8 cellular contexts compared by ENCODE assay signal in the genomic region with DNA sequence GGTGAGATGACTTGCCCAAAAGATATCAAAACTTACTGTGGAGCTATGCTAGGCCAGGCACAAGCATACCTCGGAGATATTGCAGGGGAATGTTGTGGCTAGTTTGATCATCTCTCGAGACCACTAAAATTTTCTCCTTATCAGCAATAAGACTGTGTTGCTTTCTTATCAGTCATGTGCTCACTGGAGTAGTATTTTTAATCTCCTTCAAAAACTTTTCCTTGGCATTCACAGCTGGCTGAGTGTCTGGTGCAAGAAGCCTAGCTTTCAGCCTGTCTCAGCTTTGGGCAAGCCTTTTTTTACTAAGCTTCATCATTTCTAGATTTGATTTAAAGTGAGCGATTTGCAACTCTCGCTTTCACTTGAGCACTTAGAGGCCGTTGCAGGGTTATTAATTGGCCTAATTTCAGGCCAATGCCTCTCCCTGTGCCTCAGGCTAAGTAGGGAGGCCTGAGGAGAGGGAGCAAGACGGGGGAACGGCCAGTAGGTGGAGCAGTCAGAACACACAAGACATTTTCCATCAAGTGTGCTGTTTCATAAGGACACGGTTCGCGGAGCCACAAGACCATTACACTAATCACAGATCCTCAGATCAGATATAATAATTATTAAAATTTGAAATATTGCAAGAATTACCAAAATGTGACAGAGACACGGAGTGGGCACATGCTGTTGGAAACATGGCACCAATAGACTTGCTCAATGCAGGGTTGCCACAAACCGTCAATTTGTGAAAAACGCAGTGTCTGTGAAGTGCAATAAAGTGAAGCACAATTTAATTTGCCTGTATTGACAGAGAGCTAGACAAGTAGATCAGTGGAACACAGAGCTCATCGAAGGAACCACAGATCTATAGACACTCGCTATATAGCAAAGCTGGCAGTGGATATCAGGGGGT.
A peak's percentile ranks its signal among the peaks of the same experiment; 100 is the strongest.
DNase-seq lines count a peak whose midpoint lies in the region; ATAC-seq, FAIRE-seq and TF ChIP-seq lines count a peak whose summit lies in the region.

No MANE protein-coding gene starts in this region.

- no peak overlapping the region for H3K4me3 ChIP-seq in AG09309 (ENCODE audit: control insufficient read depth, low read depth, low read length)

- TF ChIP-seq CTCF in AG09309 (IDR thresholded peaks at IDR 0.05; ENCODE audit: control insufficient read depth, insufficient read depth, low read depth, low read length, missing control alignments), result peak; percentile 87
- TF ChIP-seq CTCF in activated CD8-positive, alpha-beta T cell treated with anti-CD3 and anti-CD28 coated beads for 36 hours (IDR thresholded peaks at IDR 0.05), result peak; percentile 88

- intact Hi-C loops in activated CD8-positive, alpha-beta T cell treated with anti-CD3 and anti-CD28 coated beads for 36 hours (cut with micrococcal nuclease), result no loop called here

- FAIRE-seq in endometrium (lab: Jason Lieb, UNC), result peak; percentile 74

- H3K27ac Mint-ChIP-seq in activated CD8-positive, alpha-beta T cell treated with anti-CD3 and anti-CD28 coated beads for 36 hours, result no peak overlapping the region

- DNase-seq in AG09309 (ENCODE audit: low read depth) (peak; percentile 47), NCI-H82 treated with DMSO at 0.1 percent for 48 hours (lab: John Stamatoyannopoulos, UW; ENCODE audit: unreplicated experiment) (peak; percentile 47), midbrain (lab: John Stamatoyannopoulos, UW) (peak; percentile 82)
- DNase-seq in activated CD8-positive, alpha-beta T cell treated with anti-CD3 and anti-CD28 coated beads for 36 hours, result peak; percentile 84
- peak; percentile 9 to 21 for DNase-seq in stimulated activated CD8-positive, alpha-beta memory T cell treated with anti-CD3 and anti-CD28 coated beads, Interleukin-4, amount 100 ng/mL, for 1 hour (ENCODE audit: low read depth in 2 of 2, low spot score in 1 of 2)

- peak; percentile 70 for ATAC-seq in GM18909 (IDR thresholded peaks at IDR 0.05; ENCODE audit: poor library complexity, unreplicated experiment)
- ATAC-seq in HG03571 (IDR thresholded peaks at IDR 0.05; ENCODE audit: unreplicated experiment), result peak; percentile 74
- ATAC-seq in activated CD8-positive, alpha-beta T cell treated with anti-CD3 and anti-CD28 coated beads for 36 hours, result peak; percentile 94

- H3K4me3 Mint-ChIP-seq in activated CD8-positive, alpha-beta T cell treated with anti-CD3 and anti-CD28 coated beads for 36 hours, result no peak overlapping the region

- CTCF ChIA-PET in activated CD8-positive, alpha-beta T cell treated with anti-CD3 and anti-CD28 coated beads for 36 hours (lab: Charles Lee), result interaction anchor here (0.6 to 4.3 kb wide), 41 partner anchors 8 to 428 kb away, joined by 3 to 99 read pairs (median 4); a partner anchor contains a TSS

- H3K27me3 Mint-ChIP-seq in activated CD8-positive, alpha-beta T cell treated with anti-CD3 and anti-CD28 coated beads for 36 hours, result no peaks in the 10 kb centered on the region

- POLR2A ChIA-PET in activated CD8-positive, alpha-beta T cell treated with anti-CD3 and anti-CD28 coated beads for 36 hours (lab: Charles Lee), result interaction anchor here (0.7 kb wide), 1 partner anchor 14 kb away, joined by 3 read pairs; no protein-coding TSS in a partner anchor

- H3K9me3 Mint-ChIP-seq in activated CD8-positive, alpha-beta T cell treated with anti-CD3 and anti-CD28 coated beads for 36 hours, result no peaks in the 10 kb centered on the region

- H3K4me1 Mint-ChIP-seq in activated CD8-positive, alpha-beta T cell treated with anti-CD3 and anti-CD28 coated beads for 36 hours (ENCODE audit: low read depth), result no peaks in the 10 kb centered on the region

- H3K36me3 Mint-ChIP-seq in activated CD8-positive, alpha-beta T cell treated with anti-CD3 and anti-CD28 coated beads for 36 hours (ENCODE audit: low read depth), result no peaks in the 10 kb centered on the region

Comparison
In these comparisons a context has a peak if more than half of its experiments do, and no peak if none do; other contexts are left out.
1. DNase-seq: peak in every context shown above with its lines; median percentile 84 in activated CD8-positive, alpha-beta T cell treated with anti-CD3 and anti-CD28 coated beads for 36 hours; 82 in midbrain; 47 in AG09309; 47 in NCI-H82 treated with DMSO at 0.1 percent for 48 hours; 15 in stimulated activated CD8-positive, alpha-beta memory T cell treated with anti-CD3 and anti-CD28 coated beads, Interleukin-4, amount 100 ng/mL, for 1 hour.